In the genomic region with DNA sequence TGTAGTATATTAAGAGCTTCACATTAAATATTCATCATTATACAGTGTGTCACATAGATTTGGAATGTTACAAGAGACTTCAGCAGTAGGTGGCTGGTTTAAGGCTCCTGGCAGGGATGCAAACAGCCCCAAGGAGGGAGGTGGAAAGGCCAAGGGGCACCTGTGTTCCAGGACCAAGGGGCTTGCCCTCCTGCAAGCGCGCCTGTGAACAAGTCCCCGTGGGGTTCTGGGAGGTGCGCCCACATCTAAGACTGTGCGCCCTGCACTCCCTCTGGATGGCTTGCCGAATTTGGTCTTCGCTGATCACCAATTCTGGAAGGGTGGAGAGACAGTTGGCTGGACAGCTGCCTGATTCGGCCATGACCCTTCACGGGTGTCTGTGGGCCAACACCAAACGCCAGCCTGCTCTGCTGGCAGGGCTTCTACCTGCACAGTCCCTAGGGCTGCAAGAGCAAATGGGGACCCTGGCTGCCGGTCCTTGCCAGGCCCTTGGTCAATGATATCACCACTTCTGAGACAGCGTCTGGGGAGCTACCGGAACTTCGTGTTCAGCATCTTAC, we compare ENCODE assay signal across 27 cellular contexts. TPM values are rescaled to one million over a fixed set of nuclear protein-coding genes. Genes with fewer than 3 reads are reported as not detected.
DNase-seq lines count a peak whose midpoint lies in the region; ATAC-seq, FAIRE-seq and TF ChIP-seq lines count a peak whose summit lies in the region.
"Had no signal": no experiment of that assay in that cellular context is flagged by ENCODE, and none has a peak within 500 bp of the region (broad histone marks: within the 10 kb centered on the region; RNA-seq: fewer than 3 reads in every experiment).

No MANE protein-coding gene starts in this region.

- intact Hi-C loops in dorsolateral prefrontal cortex (cut with DNase I): loop anchor here (2.0 to 5.0 kb wide), 3 partner anchors 101 to 246 kb away; partner anchors contain the start of gene SHB (in 2 of the 2)
- intact Hi-C loops in left lung (cut with DNase I): loop anchor here in 1 of 2 donors (5.0 to 10.0 kb wide), 3 partner anchors 169 to 449 kb away; no protein-coding TSS in a partner anchor
- intact Hi-C loops in spleen (cut with DNase I; ENCODE audit: low total_unique reads): loop anchor here (10.0 kb wide), 2 partner anchors 249 to 449 kb away; no protein-coding TSS in a partner anchor
- intact Hi-C loops in thyroid gland (cut with DNase I): loop anchor here (5.0 kb wide), 1 partner anchor 176 kb away; no protein-coding TSS in a partner anchor

- TF ChIP-seq CTCF in RWPE1 (conservative IDR thresholded peaks at IDR 0.05; ENCODE audit: low read depth) (no peak), dorsolateral prefrontal cortex (IDR thresholded peaks at IDR 0.05 in 54 of 56, conservative IDR thresholded peaks at IDR 0.05 in 2 of 56; ENCODE audit: low read depth in 1 of 56, partially characterized antibody in 56 of 56) (no peak), left lung (IDR thresholded peaks at IDR 0.05) (no peak), spleen (IDR thresholded peaks at IDR 0.05 in 8 of 11, conservative IDR thresholded peaks at IDR 0.05 in 3 of 11) (no peak), thyroid gland (IDR thresholded peaks at IDR 0.05) (no peak)

- no peak for ATAC-seq in left lung
- ATAC-seq in stimulated activated naive CD8-positive, alpha-beta T cell treated with anti-CD3 and anti-CD28 coated beads, Interleukin-15, amount 100 ng/mL, for 72 hours: no peak
- ATAC-seq in HG03108 (IDR thresholded peaks at IDR 0.05; ENCODE audit: unreplicated experiment): no peak

- no peak overlapping the region for H3K4me3 Mint-ChIP-seq in stimulated activated naive CD8-positive, alpha-beta T cell treated with anti-CD3 and anti-CD28 coated beads, Interleukin-15, amount 100 ng/mL, for 72 hours
- H3K4me3 Mint-ChIP-seq: activated CD4-positive, alpha-beta T cell treated with anti-CD3 and anti-CD28 coated beads, Interleukin-2, amount 10 ng/mL, durations not matched to agents 24 days and 14 days; CD4-positive, alpha-beta T cell; dendritic cell treated with granulocyte-macrophage colony-stimulating factor and Interleukin-4, amounts not matched to agents 40 ng/mL and 50 ng/mL, for 4 days; nephron had no signal

- no peak overlapping the region for H3K4me3 ChIP-seq in dorsolateral prefrontal cortex
- no peak overlapping the region for H3K4me3 ChIP-seq in left lung
- no peak overlapping the region for H3K4me3 ChIP-seq in spleen
- H3K4me3 ChIP-seq in thyroid gland (replicated peaks in 1 of 3): no peak overlapping the region
- H3K4me3 ChIP-seq: GM23248, SJCRH30, thoracic aorta had no signal

- H3K27ac ChIP-seq in RWPE1 (peak overlapping the region; percentile 84), dorsolateral prefrontal cortex (peak overlapping the region in 52 of 59 donors; percentile 34 to 84 (median 72)), left lung (peak overlapping the region; percentile 66 to 85), spleen (peak overlapping the region in 6 of 8 donors; percentile 43 to 73 (median 64)), thyroid gland (peak overlapping the region in 1 of 3 donors; percentile 59)
- H3K27ac ChIP-seq: GM23248, SJCRH30 had no signal

- H3K4me1 ChIP-seq in left lung (peaks cover 5 to 31% of the 10 kb centered on the region in 2 donors), spleen (peaks cover 5 to 64% (median 22%) of the 10 kb centered on the region in 6 donors), thyroid gland (peaks cover 16 to 22% of the 10 kb centered on the region in 2 donors)

- no peak for DNase-seq in RWPE1 (ENCODE audit: low spot score)
- DNase-seq in dorsolateral prefrontal cortex: peak in 2 of 10 donors; percentile 15 to 33
- DNase-seq in left lung: no peak
- DNase-seq in spleen: peak; percentile 73
- no peak for DNase-seq in frontal cortex (ENCODE audit: low spot score in 2 of 2)
- DNase-seq in stimulated activated naive CD8-positive, alpha-beta T cell treated with anti-CD3 and anti-CD28 coated beads, Interleukin-15, amount 100 ng/mL, for 72 hours: no peak
- DNase-seq in thyroid gland: no peak
- DNase-seq: activated CD4-positive, alpha-beta T cell treated with anti-CD3 and anti-CD28 coated beads, Interleukin-2, amount 10 ng/mL, durations not matched to agents 24 days and 14 days; CD4-positive, alpha-beta T cell; DMS153; foreskin fibroblast; GM23248; KG1; NCI-H187 treated with DMSO at 0.1 percent for 48 hours; NCI-H2227 treated with DMSO at 0.1 percent for 48 hours; NCI-H774; OCI-M1; SJCRH30; stimulated activated CD4-positive, alpha-beta T cell treated with anti-CD3 and anti-CD28 coated beads, Interleukin-12 subunit alpha, Interleukin-12 subunit beta, amount 100 ng/mL, for 4 hours had no signal

- H3K9me3 Mint-ChIP-seq in stimulated activated naive CD8-positive, alpha-beta T cell treated with anti-CD3 and anti-CD28 coated beads, Interleukin-15, amount 100 ng/mL, for 72 hours: no peaks in the 10 kb centered on the region
- H3K9me3 Mint-ChIP-seq: activated CD4-positive, alpha-beta T cell treated with anti-CD3 and anti-CD28 coated beads, Interleukin-2, amount 10 ng/mL, durations not matched to agents 24 days and 14 days; activated T-helper 2 cell treated with anti-CD3 and anti-CD28 coated beads, Interferon-gamma antibody, Interleukin-2, Interleukin-4, amounts not matched to agents 10 μg/mL and 5 μg/mL and 100 μg/mL, durations not matched to agents 14 hours and 24 hours and 36 hours; CD4-positive, alpha-beta T cell; dendritic cell treated with granulocyte-macrophage colony-stimulating factor and Interleukin-4, amounts not matched to agents 40 ng/mL and 50 ng/mL, for 4 days; nephron had no signal

- H3K9me3 ChIP-seq in left lung: no peaks in the 10 kb centered on the region
- H3K9me3 ChIP-seq in spleen: no peaks in the 10 kb centered on the region
- H3K9me3 ChIP-seq in thyroid gland: no peaks in the 10 kb centered on the region
- H3K9me3 ChIP-seq: SJCRH30, thoracic aorta had no signal

- H3K36me3 ChIP-seq in left lung: peaks cover 0 to 6% of the 10 kb centered on the region in 2 donors
- no peaks in the 10 kb centered on the region for H3K36me3 ChIP-seq in spleen
- H3K36me3 ChIP-seq in thyroid gland: no peaks in the 10 kb centered on the region
- H3K36me3 ChIP-seq: SJCRH30 had no signal

- H3K27me3 Mint-ChIP-seq in stimulated activated naive CD8-positive, alpha-beta T cell treated with anti-CD3 and anti-CD28 coated beads, Interleukin-15, amount 100 ng/mL, for 72 hours: no peaks in the 10 kb centered on the region
- H3K27me3 Mint-ChIP-seq: activated CD4-positive, alpha-beta T cell treated with anti-CD3 and anti-CD28 coated beads, Interleukin-2, amount 10 ng/mL, durations not matched to agents 24 days and 14 days; dendritic cell treated with granulocyte-macrophage colony-stimulating factor and Interleukin-4, amounts not matched to agents 40 ng/mL and 50 ng/mL, for 4 days had no signal

- peak overlapping the region in 1 of 2 donors; percentile 70 for H3K27ac Mint-ChIP-seq in stimulated activated naive CD8-positive, alpha-beta T cell treated with anti-CD3 and anti-CD28 coated beads, Interleukin-15, amount 100 ng/mL, for 72 hours
- H3K27ac Mint-ChIP-seq: activated CD4-positive, alpha-beta T cell treated with anti-CD3 and anti-CD28 coated beads, Interleukin-2, amount 10 ng/mL, durations not matched to agents 24 days and 14 days; activated T-helper 2 cell treated with anti-CD3 and anti-CD28 coated beads, Interferon-gamma antibody, Interleukin-2, Interleukin-4, amounts not matched to agents 10 μg/mL and 5 μg/mL and 100 μg/mL, durations not matched to agents 14 hours and 24 hours and 36 hours; CD4-positive, alpha-beta T cell; dendritic cell treated with granulocyte-macrophage colony-stimulating factor and Interleukin-4, amounts not matched to agents 40 ng/mL and 50 ng/mL, for 4 days had no signal

- 87 to 97% (median 87%) methylated on average over 10 to 14 of the region's 14 CpGs for WGBS in spleen, 5 donors
- 91 to 94% methylated on average over 8 to 10 of the region's 14 CpGs for WGBS in thyroid gland, 2 donors

- H3K27me3 ChIP-seq in dorsolateral prefrontal cortex (no peaks in the 10 kb centered on the region), left lung (no peaks in the 10 kb centered on the region), spleen (replicated peaks in 1 of 7) (no peaks in the 10 kb centered on the region), thyroid gland (no peaks in the 10 kb centered on the region)
- H3K27me3 ChIP-seq: SJCRH30 had no signal

- H3K4me1 Mint-ChIP-seq in stimulated activated naive CD8-positive, alpha-beta T cell treated with anti-CD3 and anti-CD28 coated beads, Interleukin-15, amount 100 ng/mL, for 72 hours: no peaks in the 10 kb centered on the region

- POLR2A ChIA-PET in RWPE1 (lab: Yijun Ruan, JAX; ENCODE audit: low non-redundant PET): no interaction called here

- CTCF ChIA-PET in RWPE1 (lab: Yijun Ruan, JAX): no interaction called here

- TF ChIP-seq POLR2A in spleen (IDR thresholded peaks at IDR 0.05) (no peak), thyroid gland (IDR thresholded peaks at IDR 0.05) (no peak)

- FAIRE-seq in frontal cortex (lab: Jason Lieb, UNC): no peak
- FAIRE-seq: bronchial epithelial cell, G401.6, keratinocyte had no signal

RNA-seq across cellular contexts. Expression of gene SLC25A51, which starts 12.1 kb away (rescaled TPM):
- total RNA-seq in dorsolateral prefrontal cortex (10 to 100 TPM; 21.6 to 40.8 (median 32.4) TPM), left lung (10 to 100 TPM; 30.8 to 39.9 TPM), spleen (10 to 100 TPM; 22.3 to 36.9 (median 32.9) TPM), frontal cortex (118 TPM), thyroid gland (10 to 100 TPM; 28.9 to 34.6 (median 31.6) TPM)
- polyA plus RNA-seq in spleen: 1 to 10 TPM; 3.7 to 7.4 (median 5.1) TPM
